ENCODE assay signal across 1 cellular context in the genomic region with DNA sequence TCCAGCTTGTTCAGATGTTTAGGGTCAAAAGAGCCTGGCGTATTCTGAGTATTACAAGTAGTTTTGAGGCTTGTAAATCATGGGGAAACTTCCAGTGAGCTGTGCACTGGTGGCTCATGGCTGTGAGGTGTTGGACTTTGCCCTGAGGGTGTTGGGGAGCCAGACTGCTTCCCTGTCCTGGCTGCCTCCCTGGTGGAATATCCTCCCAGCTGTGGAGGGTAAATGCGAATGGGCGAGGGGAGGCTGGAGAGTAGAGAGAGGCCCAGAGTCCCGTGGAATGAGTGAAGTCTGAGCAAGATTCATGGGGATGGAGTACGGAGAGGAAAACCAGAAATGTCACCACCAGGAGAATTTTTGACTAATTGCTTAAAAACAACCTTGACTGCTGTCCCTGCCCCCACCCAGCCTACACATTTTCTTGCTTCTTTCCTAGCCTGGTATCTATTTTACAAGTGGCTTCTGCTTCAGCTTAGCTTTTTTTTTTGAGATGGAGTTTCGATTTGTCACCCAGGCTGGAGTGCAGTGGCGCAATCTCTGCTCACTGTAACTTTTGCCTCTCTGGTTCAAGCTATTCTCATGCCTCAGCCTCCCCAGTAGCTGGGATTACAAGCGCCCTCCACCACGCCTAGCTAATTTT.
TF ChIP-seq lines count a peak whose summit lies in the region.

No MANE protein-coding gene starts in this region.

TF ChIP-seq in endothelial cell of umbilical vein, 7 proteins besides CTCF, POLR2A, EP300 and RAD21 (continued from another document):
- TF ChIP-seq MAX (IDR thresholded peaks at IDR 0.05; ENCODE audit: insufficient read depth, insufficient read length) = no peak
- no peak for TF ChIP-seq JUN (IDR thresholded peaks at IDR 0.05; ENCODE audit: borderline replicate concordance, insufficient read depth, insufficient read length, low read depth)
- no peak for TF ChIP-seq EZH2 (IDR thresholded peaks at IDR 0.05; ENCODE audit: borderline replicate concordance, low read depth, low read length, severe bottlenecking)
- TF ChIP-seq GATA2 (IDR thresholded peaks at IDR 0.05; ENCODE audit: insufficient read depth, insufficient read length, low read depth, low read length) = no peak
